ENCODE assay signal across 8 cellular contexts in the genomic region with DNA sequence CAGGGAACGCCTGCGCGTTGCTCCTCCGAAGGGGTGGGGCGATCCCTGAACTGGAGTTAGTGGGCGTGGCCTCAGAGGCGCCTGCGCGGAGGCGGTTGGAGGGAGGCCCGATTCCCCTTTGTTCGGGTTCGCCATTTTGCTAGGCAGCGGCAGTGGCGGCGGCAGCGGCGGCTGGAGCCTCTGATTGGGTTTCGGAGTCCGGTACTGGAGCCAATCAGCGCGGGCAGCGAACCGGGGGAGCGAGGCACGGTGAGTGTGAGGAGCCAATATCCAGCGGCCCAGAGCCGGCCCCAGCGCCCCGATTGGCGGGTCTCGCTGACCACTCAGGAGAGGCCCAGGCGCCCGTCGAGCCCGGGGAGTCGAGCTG. TPM values are rescaled to one million over a fixed set of nuclear protein-coding genes. Genes with fewer than 3 reads are reported as not detected.
DNase-seq lines count a peak whose midpoint lies in the region; ATAC-seq and TF ChIP-seq lines count a peak whose summit lies in the region.

A gene (plus strand): TSS at position 139 of the 367 bp plus-strand sequence. CDS start 6,116 bp downstream, outside the sequence.

- peak within 1 kb of the TSS; percentile 97 for H3K9ac ChIP-seq in rectal smooth muscle tissue (ENCODE audit: low read length)

- ATAC-seq in GM18870 (IDR thresholded peaks at IDR 0.05; ENCODE audit: unreplicated experiment) (peak; percentile 47), HG03066 (IDR thresholded peaks at IDR 0.05; ENCODE audit: low read depth, unreplicated experiment) (peak; percentile 60), left ventricle myocardium superior (peak; percentile 77)

- POLR2A ChIA-PET in AG04449 (lab: Yijun Ruan, JAX), result interaction anchor here (0.8 to 0.9 kb wide), 3 partner anchors 10 to 17 kb away, joined by 3 read pairs; no protein-coding TSS in a partner anchor

- H3K4me3 ChIP-seq in AG04449 (ENCODE audit: low read depth, low read length) (peak within 1 kb of the TSS; percentile 93), rectal smooth muscle tissue (ENCODE audit: low read length) (peak within 1 kb of the TSS; percentile 98)

- H3K27me3 ChIP-seq in rectal smooth muscle tissue (ENCODE audit: control insufficient read depth, insufficient read depth, low read length), result no peaks in the 10 kb centered on the region

- DNase-seq in AG04449 (ENCODE audit: low read depth, low spot score), result no peak
- peak; percentile 97 for DNase-seq in RKO (ENCODE audit: low spot score)
- peak; percentile 100 for DNase-seq in amniotic stem cell (lab: John Stamatoyannopoulos, UW)
- peak; percentile 100 for DNase-seq in left ventricle myocardium superior
- no peak for DNase-seq in NCI-H2107 treated with DMSO at 0.1 percent for 48 hours (lab: John Stamatoyannopoulos, UW; ENCODE audit: unreplicated experiment)

- peaks cover 16% of the 10 kb centered on the region for H3K4me1 ChIP-seq in rectal smooth muscle tissue (ENCODE audit: control insufficient read depth, insufficient read depth, low read length)

- intact Hi-C loops in left ventricle myocardium superior (cut with micrococcal nuclease), result no loop called here

- no peak for TF ChIP-seq CTCF in AG04449 (IDR thresholded peaks at IDR 0.05; ENCODE audit: insufficient read depth, low read length, missing control alignments)

- CTCF ChIA-PET in AG04449 (lab: Yijun Ruan, JAX), result interaction anchor here (0.7 to 1.1 kb wide), 5 partner anchors 15 to 247 kb away, joined by 3 to 4 read pairs (median 3); no protein-coding TSS in a partner anchor

- no peaks in the 10 kb centered on the region for H3K36me3 ChIP-seq in rectal smooth muscle tissue (ENCODE audit: control insufficient read depth, insufficient read depth, low read length)

- peak within 1 kb of the TSS; percentile 99 for H3K27ac ChIP-seq in rectal smooth muscle tissue (ENCODE audit: low read depth, low read length)

RNA-seq across cellular contexts. Expression of the gene that starts here (rescaled TPM):
- 12.1 TPM for total RNA-seq in left ventricle myocardium superior

Comparison
In these comparisons a context has a peak if more than half of its experiments do, and no peak if none do; other contexts are left out.
1. DNase-seq: peak in RKO (single experiment), amniotic stem cell (single experiment) and left ventricle myocardium superior (single experiment); none in AG04449 (single experiment) and NCI-H2107 treated with DMSO at 0.1 percent for 48 hours (single experiment).
2. Peak in every context shown above with its lines, with median percentiles within 50 percentile points of each other: ATAC-seq.